1 cellular context compared by ENCODE assay signal in genomic region chr3:99670556-99670950, GRCh38.
TF ChIP-seq lines count a peak whose summit lies in the region.

No MANE protein-coding gene starts in this region.

TF ChIP-seq in endothelial cell of umbilical vein, 7 proteins besides CTCF, POLR2A, EP300 and RAD21 (continued from another document):
- TF ChIP-seq EZH2 (IDR thresholded peaks at IDR 0.05; ENCODE audit: borderline replicate concordance, low read depth, low read length, severe bottlenecking) (no peak), JUN (IDR thresholded peaks at IDR 0.05; ENCODE audit: borderline replicate concordance, insufficient read depth, insufficient read length, low read depth) (no peak), POLR2AphosphoS5 (IDR thresholded peaks at IDR 0.05; ENCODE audit: insufficient read depth, low read depth, low read length) (no peak), MYC (IDR thresholded peaks at IDR 0.05; ENCODE audit: low read depth, low read length) (no peak), FOS (IDR thresholded peaks at IDR 0.05; ENCODE audit: borderline replicate concordance, insufficient read depth, low read length) (no peak)
- TF ChIP-seq, protein P1, sequence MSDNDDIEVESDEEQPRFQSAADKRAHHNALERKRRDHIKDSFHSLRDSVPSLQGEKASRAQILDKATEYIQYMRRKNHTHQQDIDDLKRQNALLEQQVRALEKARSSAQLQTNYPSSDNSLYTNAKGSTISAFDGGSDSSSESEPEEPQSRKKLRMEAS (IDR thresholded peaks at IDR 0.05; ENCODE audit: insufficient read depth, insufficient read length) = no peak
